Comparison of ENCODE assay signal across 18 cellular contexts in the genomic region with DNA sequence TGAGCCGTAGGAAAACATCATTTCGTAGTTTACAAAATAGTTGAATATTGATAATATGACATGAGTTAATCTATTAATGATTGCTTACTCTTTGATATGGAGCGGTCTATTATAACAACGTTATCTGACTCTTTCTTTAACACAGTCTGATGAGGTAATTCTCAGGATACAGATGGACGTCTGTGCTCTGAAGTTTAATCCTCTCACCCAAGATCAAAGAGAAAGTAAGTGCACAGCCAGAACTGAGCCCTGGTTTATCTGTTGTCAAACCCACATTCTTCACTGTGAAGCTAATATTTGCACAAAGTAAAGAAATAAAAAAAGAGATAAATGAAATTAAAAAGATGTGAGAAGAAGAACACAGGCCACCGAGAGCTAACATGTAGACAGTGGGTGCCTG.
"Had no signal": no experiment of that assay in that cellular context is flagged by ENCODE, and none has a peak within 500 bp of the region (broad histone marks: within the 10 kb centered on the region; RNA-seq: fewer than 3 reads in every experiment).

No MANE protein-coding gene starts in this region.

- H3K4me3 ChIP-seq: colonic mucosa, heart right ventricle, neural progenitor cell, pancreas, spleen, tibial artery, upper lobe of right lung had no signal

- H3K27ac ChIP-seq: colonic mucosa, heart right ventricle, neural progenitor cell, pancreas, spleen, tibial artery, upper lobe of right lung had no signal

- H3K27me3 ChIP-seq: colonic mucosa, neural progenitor cell, pancreas, spleen, tibial artery, upper lobe of right lung had no signal

- H3K4me1 ChIP-seq: colonic mucosa, heart right ventricle, pancreas, spleen, upper lobe of right lung had no signal

- H3K36me3 ChIP-seq: colonic mucosa, heart right ventricle, neural progenitor cell, pancreas, spleen, tibial artery, upper lobe of right lung had no signal

- DNase-seq: colonic mucosa; effector CD8-positive, alpha-beta T cell; heart right ventricle; islet precursor cell; natural killer cell; occipital lobe; pancreas; right cardiac atrium; spleen; stimulated activated CD4-positive, alpha-beta T cell treated with anti-CD3 and anti-CD28 coated beads, Interleukin-15, amount 100 ng/mL, for 24 hours; stimulated activated CD4-positive, alpha-beta T cell treated with anti-CD3 and anti-CD28 coated beads, Interleukin-1b, Interleukin-23, amount 100 ng/mL, for 48 hours; stimulated activated CD4-positive, alpha-beta T cell treated with anti-CD3 and anti-CD28 coated beads, Interleukin-4, amount 100 ng/mL, for 24 hours; tibial artery; upper lobe of right lung had no signal

- H3K9ac ChIP-seq: neural progenitor cell had no signal

- H3K4me2 ChIP-seq: neural progenitor cell had no signal

- ATAC-seq: esophagus mucosa; heart right ventricle; natural killer cell; stimulated activated memory B cell treated with anti-CD40 and anti-IgM and Interleukin-4, amounts not matched to agents 10 μg/mL and 1 μg/mL and 100 μg/mL, for 72 hours; upper lobe of right lung had no signal

- FAIRE-seq: frontal cortex, pancreas had no signal

- H2AFZ ChIP-seq: neural progenitor cell had no signal

- H3K9me3 ChIP-seq: colonic mucosa, pancreas, tibial artery, upper lobe of right lung had no signal
